ENCODE assay signal across 9 cellular contexts in the genomic region with DNA sequence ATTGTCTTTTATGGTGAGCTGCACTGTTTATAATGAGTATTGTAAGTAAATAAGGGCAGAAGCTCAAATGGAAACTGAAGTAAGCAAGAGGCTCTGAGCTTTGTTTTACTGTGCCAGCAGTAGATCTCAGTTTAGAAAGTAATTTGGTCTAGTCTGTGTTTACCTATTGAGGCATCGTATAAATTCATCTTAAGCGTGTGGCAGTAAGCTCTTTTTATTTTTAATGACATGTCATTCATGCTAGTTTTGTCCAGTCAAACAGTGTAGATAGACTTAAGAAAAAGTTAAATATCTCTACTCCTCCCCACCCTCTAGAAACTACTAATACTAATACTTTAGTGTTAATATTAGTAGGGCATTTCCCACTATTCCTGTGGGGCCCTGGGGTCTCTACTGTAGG.
DNase-seq lines count a peak whose midpoint lies in the region; ATAC-seq, FAIRE-seq and TF ChIP-seq lines count a peak whose summit lies in the region.
"Had no signal": no experiment of that assay in that cellular context is flagged by ENCODE, and none has a peak within 500 bp of the region (broad histone marks: within the 10 kb centered on the region; RNA-seq: fewer than 3 reads in every experiment).

No MANE protein-coding gene starts in this region.

- no peak for TF ChIP-seq CTCF in RWPE2 (IDR thresholded peaks at IDR 0.05; ENCODE audit: poor library complexity, severe bottlenecking)
- TF ChIP-seq CTCF in fibroblast of mammary gland (conservative IDR thresholded peaks at IDR 0.05; ENCODE audit: control insufficient read depth, insufficient read depth, low read depth, low read length): no peak

- no peak for DNase-seq in GM18507 (ENCODE audit: extremely low spot score, insufficient read length, low read depth)
- DNase-seq in RWPE2 (ENCODE audit: low spot score): no peak
- no peak for DNase-seq in fibroblast of mammary gland (ENCODE audit: low read depth)
- DNase-seq in skeletal muscle cell (ENCODE audit: low read depth): no peak
- no peak for DNase-seq in DMS 273 treated with DMSO at 0.1 percent for 48 hours (lab: John Stamatoyannopoulos, UW)
- DNase-seq: HCEC 1CT had no signal

- peak; percentile 29 for FAIRE-seq in GM18507 (lab: Jason Lieb, UNC)
- FAIRE-seq: colon had no signal

- no peaks in the 10 kb centered on the region for H3K27me3 ChIP-seq in RWPE2 (ENCODE audit: insufficient read depth, poor library complexity, severe bottlenecking)

- H3K27ac ChIP-seq in RWPE2 (ENCODE audit: poor library complexity, severe bottlenecking): peak overlapping the region; percentile 93

- H3K4me1 ChIP-seq in RWPE2 (ENCODE audit: insufficient read depth, poor library complexity, severe bottlenecking): peaks cover 36% of the 10 kb centered on the region

- ATAC-seq in RWPE2 (ENCODE audit: low read depth) (no peak), HG02610 (IDR thresholded peaks at IDR 0.05; ENCODE audit: unreplicated experiment) (no peak), HG02938 (IDR thresholded peaks at IDR 0.05; ENCODE audit: unreplicated experiment) (no peak)

- no peaks in the 10 kb centered on the region for H3K36me3 ChIP-seq in RWPE2 (ENCODE audit: low read depth)

- H3K4me3 ChIP-seq in RWPE2 (ENCODE audit: severe bottlenecking) (peak overlapping the region; percentile 89), fibroblast of mammary gland (ENCODE audit: control insufficient read depth, low read depth, low read length) (peak overlapping the region; percentile 87), skeletal muscle cell (ENCODE audit: low read depth, low read length) (peak overlapping the region; percentile 92)

- no peaks in the 10 kb centered on the region for H3K9me3 ChIP-seq in RWPE2 (ENCODE audit: severe bottlenecking)
